In genomic region chr10:102113956-102114857, GRCh38 we compare ENCODE assay signal across 8 cellular contexts. TPM values are rescaled to one million over a fixed set of nuclear protein-coding genes. Genes with fewer than 3 reads are reported as not detected.
A peak's percentile ranks its signal among the peaks of the same experiment; 100 is the strongest.
DNase-seq lines count a peak whose midpoint lies in the region; ATAC-seq and TF ChIP-seq lines count a peak whose summit lies in the region.

No MANE protein-coding gene starts in this region.

- no peak for TF ChIP-seq CTCF in nephron (IDR thresholded peaks at IDR 0.05; ENCODE audit: unreplicated experiment in 3 of 3)

- H3K9me3 Mint-ChIP-seq in T-cell (no peaks in the 10 kb centered on the region), nephron (no peaks in the 10 kb centered on the region)

- peaks cover 9 to 27% of the 10 kb centered on the region in 2 donors for H3K4me1 ChIP-seq in esophagus (ENCODE audit: control insufficient read depth in 2 of 2, insufficient read depth in 2 of 2, low read length in 1 of 2)

- no peaks in the 10 kb centered on the region for H3K27me3 Mint-ChIP-seq in T-cell
- no peaks in the 10 kb centered on the region for H3K27me3 Mint-ChIP-seq in nephron (ENCODE audit: low read depth)

- H3K9me3 ChIP-seq in esophagus (ENCODE audit: control insufficient read depth in 2 of 2, insufficient read depth in 1 of 2, low read depth in 1 of 2, low read length in 1 of 2) = no peaks in the 10 kb centered on the region

- H3K4me3 Mint-ChIP-seq in T-cell (peak overlapping the region; percentile 84 to 87 (median 86)), nephron (peak overlapping the region; percentile 92 to 98 (median 97))

- DNase-seq in NCI-H748 (lab: John Stamatoyannopoulos, UW; ENCODE audit: unreplicated experiment) = peak; percentile 34
- no peak for DNase-seq in NCI-H748 treated with DMSO at 0.1 percent for 48 hours (lab: John Stamatoyannopoulos, UW)
- no peak for DNase-seq in T-cell
- DNase-seq in mesenteric fat pad (ENCODE audit: low spot score) = no peak

- POLR2A ChIA-PET in T-cell (lab: Charles Lee) = interaction anchor here in 1 of 2 donors (0.6 kb wide), 1 partner anchor 801 kb away, joined by 5 read pairs; no protein-coding TSS in a partner anchor

- peak overlapping the region; percentile 77 to 95 for H3K27ac Mint-ChIP-seq in T-cell
- H3K27ac Mint-ChIP-seq in nephron = peak overlapping the region; percentile 95 to 99 (median 96)

- ATAC-seq in HG02885 (IDR thresholded peaks at IDR 0.05; ENCODE audit: poor library complexity, unreplicated experiment) = peak; percentile 15
- peak; percentile 16 to 33 (median 23) for ATAC-seq in T-cell (replicated peaks in 1 of 4)
- ATAC-seq in GM21717 (IDR thresholded peaks at IDR 0.05; ENCODE audit: unreplicated experiment) = no peak

- peak overlapping the region; percentile 85 to 88 for H3K27ac ChIP-seq in esophagus (ENCODE audit: low read depth in 2 of 2, low read length in 1 of 2)

- CTCF ChIA-PET in T-cell (lab: Charles Lee) = interaction anchor here (0.5 to 2.2 kb wide), 7 partner anchors 9 to 985 kb away, joined by 3 to 7 read pairs (median 3); partner anchors contain the start of gene PPRC1 (in 1 of the 2)

- no peaks in the 10 kb centered on the region for H3K27me3 ChIP-seq in esophagus (ENCODE audit: control insufficient read depth in 1 of 2, insufficient read depth in 2 of 2, low read length in 2 of 2)

- peak overlapping the region; percentile 64 to 75 for H3K4me3 ChIP-seq in esophagus (ENCODE audit: low read depth in 1 of 2, low read length in 2 of 2)

- WGBS in esophagus, 2 donors = 1 to 2% methylated on average over 36 to 45 of the region's 45 CpGs

- H3K36me3 Mint-ChIP-seq in T-cell (peaks cover 18% of the 10 kb centered on the region), nephron (ENCODE audit: low read depth) (peaks cover 33% of the 10 kb centered on the region)

- peaks cover 16 to 22% of the 10 kb centered on the region in 2 donors for H3K36me3 ChIP-seq in esophagus (ENCODE audit: control insufficient read depth in 2 of 2, insufficient read depth in 2 of 2, low read length in 1 of 2)

- H3K4me1 Mint-ChIP-seq in T-cell = peaks cover 62 to 68% (median 63%) of the 10 kb centered on the region in 3 donors
- H3K4me1 Mint-ChIP-seq in nephron = peaks cover 62% of the 10 kb centered on the region

RNA-seq across cellular contexts. Expression of gene LDB1, which starts 6.0 kb away (rescaled TPM):
- 100 to 1,000 TPM; 120 to 147 (median 126) TPM for total RNA-seq in T-cell
- 10 to 100 TPM; 29.8 to 36.5 TPM for polyA plus RNA-seq in esophagus
- 33.0 TPM for total RNA-seq in mesenteric fat pad

RNA-seq across cellular contexts. Expression of gene PPRC1, which starts 18.6 kb away (rescaled TPM):
- total RNA-seq in T-cell (10 to 100 TPM; 33.5 to 55.1 (median 51.4) TPM), mesenteric fat pad (49.7 TPM)
- polyA plus RNA-seq in esophagus = 10 to 100 TPM; 23.4 TPM

RNA-seq across cellular contexts. Expression of gene NOLC1, which starts 38.0 kb away (rescaled TPM):
- total RNA-seq in T-cell = 10 to 100 TPM; 40.7 to 69.8 (median 62.4) TPM
- 10 to 100 TPM; 25.4 to 46.5 TPM for polyA plus RNA-seq in esophagus
- total RNA-seq in mesenteric fat pad = 50.2 TPM

RNA-seq across cellular contexts. Expression of gene HPS6, which starts 49.1 kb away (rescaled TPM):
- total RNA-seq in T-cell (10 to 100 TPM; 12.5 to 33.4 (median 26.7) TPM), mesenteric fat pad (15.7 TPM)
- 10 to 100 TPM in 1 of 2 donors, 1 to 10 TPM in 1; 9.4 to 12.5 TPM for polyA plus RNA-seq in esophagus

RNA-seq across cellular contexts. Expression of gene ARMH3, which starts 58.2 kb away (rescaled TPM):
- total RNA-seq in T-cell = 10 to 100 TPM; 26.4 to 30.0 (median 27.2) TPM
- 10 to 100 TPM; 13.1 to 16.3 TPM for polyA plus RNA-seq in esophagus
- total RNA-seq in mesenteric fat pad = 28.2 TPM
